ENCODE assay signal across 10 cellular contexts in the genomic region with DNA sequence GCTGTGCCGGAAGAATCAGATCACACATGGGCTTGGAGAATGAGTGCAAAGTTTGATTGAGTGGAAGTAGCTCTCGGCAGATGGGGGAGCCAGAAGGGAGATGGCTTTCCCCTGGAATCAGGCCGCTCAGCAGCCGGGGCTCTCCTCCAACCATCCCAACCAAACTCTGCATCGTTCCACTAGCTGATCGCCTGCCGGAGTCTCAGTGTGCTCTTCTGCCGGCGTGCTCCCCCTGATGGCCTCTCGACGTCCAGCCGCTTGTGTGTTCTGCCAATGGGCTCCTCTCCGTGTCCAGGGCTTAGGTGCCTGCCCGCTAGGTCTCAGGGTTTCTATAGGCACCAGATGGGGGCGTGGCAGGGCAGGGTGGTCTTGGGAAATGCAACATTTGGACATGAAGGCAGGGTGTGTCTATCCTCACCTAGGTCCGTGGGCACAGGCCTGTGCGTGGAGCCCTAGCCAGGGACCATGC. TPM values are rescaled to one million over a fixed set of nuclear protein-coding genes. Genes with fewer than 3 reads are reported as not detected.
A peak's percentile ranks its signal among the peaks of the same experiment; 100 is the strongest.
DNase-seq lines count a peak whose midpoint lies in the region; ATAC-seq and TF ChIP-seq lines count a peak whose summit lies in the region.
"Had no signal": no experiment of that assay in that cellular context is flagged by ENCODE, and none has a peak within 500 bp of the region (broad histone marks: within the 10 kb centered on the region; RNA-seq: fewer than 3 reads in every experiment).

No MANE protein-coding gene starts in this region.

- H3K27me3 ChIP-seq in WERI-Rb-1 (ENCODE audit: insufficient read depth, low read depth, severe bottlenecking) = no peaks in the 10 kb centered on the region
- H3K27me3 ChIP-seq in heart left ventricle = peaks cover 0 to 33% (median 8%) of the 10 kb centered on the region in 9 donors
- peaks cover 49% of the 10 kb centered on the region for H3K27me3 ChIP-seq in CD4-positive, alpha-beta T cell (ENCODE audit: control insufficient read depth, insufficient read depth, low read length)

- H3K9me3 ChIP-seq in WERI-Rb-1 (ENCODE audit: severe bottlenecking) = no peaks in the 10 kb centered on the region
- no peaks in the 10 kb centered on the region for H3K9me3 ChIP-seq in heart left ventricle
- no peaks in the 10 kb centered on the region for H3K9me3 ChIP-seq in CD4-positive, alpha-beta T cell (ENCODE audit: control insufficient read depth, low read length)
- H3K9me3 ChIP-seq: neutrophil had no signal

- no peak for TF ChIP-seq POLR2A in heart left ventricle (IDR thresholded peaks at IDR 0.05)

- no peak overlapping the region for H3K4me3 Mint-ChIP-seq in CD4-positive, alpha-beta T cell
- H3K4me3 Mint-ChIP-seq: CD4-positive, CD25-positive, alpha-beta regulatory T cell had no signal

- POLR2A ChIA-PET in CD4-positive, alpha-beta T cell (lab: Charles Lee) = no interaction called here

- intact Hi-C loops in heart left ventricle (cut with DNase I) = loop anchor here in 3 of 10 donors (5.0 to 10.0 kb wide), 2 partner anchors 174 to 176 kb away; no protein-coding TSS in a partner anchor
- intact Hi-C loops in CD4-positive, alpha-beta T cell (cut with DNase I, micrococcal nuclease) = loop anchor here in 1 of 2 experiments (2.0 kb wide), 1 partner anchor 48 kb away; no protein-coding TSS in a partner anchor

- H3K36me3 ChIP-seq in WERI-Rb-1 (no peaks in the 10 kb centered on the region), heart left ventricle (no peaks in the 10 kb centered on the region)
- H3K36me3 ChIP-seq: neutrophil had no signal

- H3K27ac ChIP-seq in WERI-Rb-1 (no peak overlapping the region), heart left ventricle (no peak overlapping the region)
- H3K27ac ChIP-seq in CD4-positive, alpha-beta T cell (ENCODE audit: low read depth, low read length) = no peak overlapping the region
- H3K27ac ChIP-seq: neutrophil had no signal

- CTCF ChIA-PET in CD4-positive, alpha-beta T cell (lab: Charles Lee) = interaction anchor here (1.0 kb wide), 1 partner anchor 48 kb away, joined by 3 read pairs; no protein-coding TSS in a partner anchor

- peaks cover 4% of the 10 kb centered on the region for H3K4me1 Mint-ChIP-seq in CD4-positive, alpha-beta T cell (ENCODE audit: low read depth)

- no peaks in the 10 kb centered on the region for H3K9me3 Mint-ChIP-seq in CD4-positive, alpha-beta T cell
- H3K9me3 Mint-ChIP-seq: CD4-positive, CD25-positive, alpha-beta regulatory T cell had no signal

- peaks cover 38% of the 10 kb centered on the region for H3K27me3 Mint-ChIP-seq in CD4-positive, alpha-beta T cell

- TF ChIP-seq CTCF in WERI-Rb-1 (IDR thresholded peaks at IDR 0.05; ENCODE audit: low read depth, low read length) = peak; percentile 86
- TF ChIP-seq CTCF in heart left ventricle (IDR thresholded peaks at IDR 0.05) = peak in 11 of 12 donors; percentile 18 to 68 (median 50)
- no peak for TF ChIP-seq CTCF in CD4-positive, alpha-beta T cell (IDR thresholded peaks at IDR 0.05)

- peaks cover 0 to 11% (median 0%) of the 10 kb centered on the region in 12 donors for H3K4me1 ChIP-seq in heart left ventricle

- H3K4me3 ChIP-seq in WERI-Rb-1 (ENCODE audit: low read depth, low read length) = no peak overlapping the region
- no peak overlapping the region for H3K4me3 ChIP-seq in heart left ventricle

- no peak overlapping the region for H3K27ac Mint-ChIP-seq in CD4-positive, alpha-beta T cell

- no peaks in the 10 kb centered on the region for H3K36me3 Mint-ChIP-seq in CD4-positive, alpha-beta T cell (ENCODE audit: low read depth)
- H3K36me3 Mint-ChIP-seq: CD4-positive, CD25-positive, alpha-beta regulatory T cell had no signal

- ATAC-seq in heart left ventricle (peak in 3 of 4 donors; percentile 79 to 83 (median 80)), GM18861 (IDR thresholded peaks at IDR 0.05; ENCODE audit: unreplicated experiment) (no peak)
- no peak for ATAC-seq in CD4-positive, alpha-beta T cell (ENCODE audit: poor library complexity)

- DNase-seq in NCI-H1092 treated with DMSO at 0.1 percent for 48 hours (lab: John Stamatoyannopoulos, UW) (peak; percentile 28), NCI-H1092 (lab: John Stamatoyannopoulos, UW) (no peak), WERI-Rb-1 (peak; percentile 85), heart left ventricle (peak in 4 of 5 donors; percentile 50 to 70 (median 70)), retina (peak; percentile 87), NK-92 (lab: John Stamatoyannopoulos, UW; ENCODE audit: unreplicated experiment) (no peak)
- no peak for DNase-seq in CD4-positive, alpha-beta T cell

- 2 to 13% (median 12%) methylated on average over 14 to 17 of the region's 17 CpGs for WGBS in heart left ventricle, 4 donors

RNA-seq across cellular contexts. Expression of a gene that starts 4.9 kb away (rescaled TPM):
- 1 to 10 TPM in 2 of 9 donors, under 1 TPM in 4, not detected in 3; 0.20 to 5.6 (median 0.50) TPM for total RNA-seq in heart left ventricle
- not detected for polyA plus RNA-seq in heart left ventricle
- not detected for total RNA-seq in CD4-positive, alpha-beta T cell
- total RNA-seq: CD4-positive, CD25-positive, alpha-beta regulatory T cell had no signal
- polyA plus RNA-seq: CD4-positive, CD25-positive, alpha-beta regulatory T cell had no signal

RNA-seq across cellular contexts. Expression of a gene that starts 14.9 kb away (rescaled TPM):
- 10 to 100 TPM; 21.4 to 38.2 (median 22.6) TPM for total RNA-seq in heart left ventricle
- polyA plus RNA-seq in heart left ventricle = 10 to 100 TPM; 14.7 to 20.2 TPM
- total RNA-seq in CD4-positive, alpha-beta T cell = 10 to 100 TPM; 43.7 to 44.1 TPM

RNA-seq across cellular contexts. Expression of a gene that starts 23.4 kb away (rescaled TPM):
- not detected for total RNA-seq in heart left ventricle
- not detected for polyA plus RNA-seq in heart left ventricle
- not detected for total RNA-seq in CD4-positive, alpha-beta T cell
- total RNA-seq: CD4-positive, CD25-positive, alpha-beta regulatory T cell had no signal
- polyA plus RNA-seq: CD4-positive, CD25-positive, alpha-beta regulatory T cell had no signal

RNA-seq across cellular contexts. Expression of a gene that starts 41.8 kb away (rescaled TPM):
- 10 to 100 TPM; 14.3 to 51.6 (median 29.2) TPM for total RNA-seq in heart left ventricle
- polyA plus RNA-seq in heart left ventricle = 10 to 100 TPM; 41.8 to 43.8 TPM
- total RNA-seq in CD4-positive, alpha-beta T cell = 100 to 1,000 TPM; 120 TPM

Comparison
In these comparisons a context has a peak if more than half of its experiments do, and no peak if none do; other contexts are left out.
1. DNase-seq: peak in NCI-H1092 treated with DMSO at 0.1 percent for 48 hours (single experiment), WERI-Rb-1 (single experiment), heart left ventricle (4 of 5) and retina (single experiment); none in NCI-H1092 (single experiment), CD4-positive, alpha-beta T cell (0 of 10) and NK-92 (single experiment).
2. ATAC-seq: peak in heart left ventricle (3 of 4); none in GM18861 (single experiment) and CD4-positive, alpha-beta T cell (single experiment).